Comparison of ENCODE assay signal across 35 cellular contexts in genomic region chrX:57241967-57242366, GRCh38. TPM values are rescaled to one million over a fixed set of nuclear protein-coding genes. Genes with fewer than 3 reads are reported as not detected.
"Had no signal": no experiment of that assay in that cellular context is flagged by ENCODE, and none has a peak within 500 bp of the region (broad histone marks: within the 10 kb centered on the region; RNA-seq: fewer than 3 reads in every experiment).

No MANE protein-coding gene starts in this region.

- H3K9me3 ChIP-seq: MG63, Peyer's patch, SJSA1 had no signal

- H3K27ac ChIP-seq: Peyer's patch, SJSA1, VCaP had no signal

- H3K4me1 ChIP-seq: Peyer's patch, SJSA1 had no signal

- DNase-seq: activated B cell treated with CpG ODN at 0.5 μM for 24 hours; activated CD4-positive, alpha-beta memory T cell treated with anti-CD3 and anti-CD28 coated beads for 36 hours; activated CD4-positive, alpha-beta T cell treated with anti-CD3 and anti-CD28 coated beads for 4 hours; activated CD4-positive, alpha-beta T cell treated with anti-CD3 and anti-CD28 coated beads, Interleukin-2, amount 50 U/mL, for 1 hour; activated CD4-positive, CD25-positive, alpha-beta regulatory T cell treated with anti-CD3 and anti-CD28 coated beads, Interleukin-2, amount 50 U/mL, for 72 hours; activated CD8-positive, alpha-beta memory T cell treated with anti-CD3 and anti-CD28 coated beads, Interleukin-2, amount 50 U/mL, for 4 hours; activated effector memory CD4-positive, alpha-beta T cell treated with Interleukin-2 at 50 U/mL for 16 hours; activated naive CD4-positive, alpha-beta T cell treated with anti-CD3 and anti-CD28 coated beads, Interleukin-2, amount 10 ng/mL, durations not matched to agents 7 days and 5 days; activated naive CD8-positive, alpha-beta T cell treated with anti-CD3 and anti-CD28 coated beads, Interleukin-2, amount 50 U/mL, for 24 hours; activated T-cell treated with anti-CD3 and anti-CD28 coated beads for 4 hours; activated T-cell treated with anti-CD3 and anti-CD28 coated beads, Interleukin-2, amount 50 U/mL, for 4 hours; anterior cingulate cortex; caudate nucleus; cerebellar nuclear complex; Kasumi-1; MG63; NCI-H1048; NCI-H1105 treated with DMSO at 0.1 percent for 48 hours; NCI-H1436; NCI-H1694; NCI-H1930; NCI-H2081 treated with DMSO at 0.1 percent for 48 hours; NCI-H2171 treated with DMSO at 0.1 percent for 48 hours; NCI-H2227 treated with DMSO at 0.1 percent for 48 hours; NCI-H526 treated with DMSO at 0.1 percent for 48 hours; NCI-H774; Peyer's patch; RPMI8226; SHP77 treated with DMSO at 0.1 percent for 48 hours; T-helper 1 cell; T-helper 2 cell; T-helper 9 cell had no signal

- H3K4me3 ChIP-seq: MG63, Peyer's patch, SJSA1 had no signal

- H3K36me3 ChIP-seq: MG63, Peyer's patch, SJSA1 had no signal

- H3K27me3 ChIP-seq: MG63, Peyer's patch, SJSA1 had no signal

- ATAC-seq: activated naive CD8-positive, alpha-beta T cell treated with anti-CD3 and anti-CD28 coated beads, Interleukin-2, amount 50 U/mL, for 24 hours; activated T-cell treated with anti-CD3 and anti-CD28 coated beads, Interleukin-2, amount 50 U/mL, for 4 hours; SK-N-SH treated with all-trans-retinoic acid at 6 μM for 48 hours had no signal

RNA-seq across cellular contexts. Expression of gene FAAH2, which starts 44.5 kb away (rescaled TPM):
- total RNA-seq: SJSA1 had no signal
